In the genomic region with DNA sequence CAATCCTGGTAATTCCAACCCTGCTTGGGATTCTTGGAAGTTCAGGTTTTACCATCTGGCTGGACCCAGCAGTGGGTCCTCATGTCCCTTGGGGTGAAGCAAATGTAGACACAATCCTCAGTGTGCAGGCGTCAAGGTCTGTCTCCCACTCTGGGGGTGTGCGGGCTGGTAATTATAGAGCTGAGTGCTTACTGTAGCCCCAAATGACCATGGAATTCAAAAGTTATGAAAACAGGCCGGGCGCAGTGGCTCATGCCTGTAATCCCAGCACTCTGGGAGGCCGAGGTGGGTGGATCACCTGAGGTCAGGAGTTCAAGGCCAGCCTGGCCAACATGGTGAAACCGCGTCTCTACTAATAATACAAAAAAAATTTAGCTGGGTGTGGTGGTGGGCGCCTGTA, we compare ENCODE assay signal across 16 cellular contexts. TPM values are rescaled to one million over a fixed set of nuclear protein-coding genes. Genes with fewer than 3 reads are reported as not detected.
"Had no signal": no experiment of that assay in that cellular context is flagged by ENCODE, and none has a peak within 500 bp of the region (broad histone marks: within the 10 kb centered on the region; RNA-seq: fewer than 3 reads in every experiment).

No MANE protein-coding gene starts in this region.

RNA-seq across cellular contexts. Expression of a gene that starts 22.2 kb away (rescaled TPM):
- total RNA-seq: activated B cell treated with CpG ODN at 0.5 μM for 24 hours; activated CD8-positive, alpha-beta T cell treated with anti-CD3 and anti-CD28 coated beads for 36 hours; activated T-cell treated with anti-CD3 and anti-CD28 coated beads, Interleukin-2, amount 50 U/mL, for 4 hours; activated T-helper 17 cell treated with anti-CD3 and anti-CD28 coated beads, Interleukin-2, amount 50 U/mL, for 72 hours; astrocyte; colonic mucosa; dermis microvascular lymphatic vessel endothelial cell; endothelial cell of umbilical vein; esophagus squamous epithelium; fibroblast of lung; fibroblast of villous mesenchyme; gastroesophageal sphincter; glomerular endothelial cell; T-helper 1 cell treated with Interleukin-12 subunit alpha and Interleukin-12 subunit beta and Interleukin-4 antibody, amounts not matched to agents 30 ng/mL and 1 ng/mL, for 36 hours had no signal
- polyA plus RNA-seq: adipose tissue, endothelial cell of umbilical vein, esophagus, fibroblast of lung had no signal

RNA-seq across cellular contexts. Expression of a gene that starts 23.8 kb away (rescaled TPM):
- total RNA-seq: activated B cell treated with CpG ODN at 0.5 μM for 24 hours; activated CD8-positive, alpha-beta T cell treated with anti-CD3 and anti-CD28 coated beads for 36 hours; activated T-cell treated with anti-CD3 and anti-CD28 coated beads, Interleukin-2, amount 50 U/mL, for 4 hours; activated T-helper 17 cell treated with anti-CD3 and anti-CD28 coated beads, Interleukin-2, amount 50 U/mL, for 72 hours; astrocyte; colonic mucosa; dermis microvascular lymphatic vessel endothelial cell; endothelial cell of umbilical vein; esophagus squamous epithelium; fibroblast of lung; fibroblast of villous mesenchyme; gastroesophageal sphincter; glomerular endothelial cell; T-helper 1 cell treated with Interleukin-12 subunit alpha and Interleukin-12 subunit beta and Interleukin-4 antibody, amounts not matched to agents 30 ng/mL and 1 ng/mL, for 36 hours had no signal
- polyA plus RNA-seq: adipose tissue, endothelial cell of umbilical vein, esophagus, fibroblast of lung had no signal

RNA-seq across cellular contexts. Expression of a gene that starts 40.4 kb away (rescaled TPM):
- total RNA-seq: activated B cell treated with CpG ODN at 0.5 μM for 24 hours; activated CD8-positive, alpha-beta T cell treated with anti-CD3 and anti-CD28 coated beads for 36 hours; activated T-cell treated with anti-CD3 and anti-CD28 coated beads, Interleukin-2, amount 50 U/mL, for 4 hours; activated T-helper 17 cell treated with anti-CD3 and anti-CD28 coated beads, Interleukin-2, amount 50 U/mL, for 72 hours; astrocyte; colonic mucosa; dermis microvascular lymphatic vessel endothelial cell; endothelial cell of umbilical vein; fibroblast of lung; fibroblast of villous mesenchyme; gastroesophageal sphincter; glomerular endothelial cell; T-helper 1 cell treated with Interleukin-12 subunit alpha and Interleukin-12 subunit beta and Interleukin-4 antibody, amounts not matched to agents 30 ng/mL and 1 ng/mL, for 36 hours had no signal
- polyA plus RNA-seq: adipose tissue, endothelial cell of umbilical vein, fibroblast of lung had no signal

RNA-seq across cellular contexts. Expression of a gene that starts 53.7 kb away (rescaled TPM):
- total RNA-seq: activated B cell treated with CpG ODN at 0.5 μM for 24 hours; activated CD8-positive, alpha-beta T cell treated with anti-CD3 and anti-CD28 coated beads for 36 hours; activated T-helper 17 cell treated with anti-CD3 and anti-CD28 coated beads, Interleukin-2, amount 50 U/mL, for 72 hours; endothelial cell of umbilical vein; esophagus squamous epithelium; fibroblast of lung; fibroblast of villous mesenchyme; glomerular endothelial cell; T-helper 1 cell treated with Interleukin-12 subunit alpha and Interleukin-12 subunit beta and Interleukin-4 antibody, amounts not matched to agents 30 ng/mL and 1 ng/mL, for 36 hours had no signal
- polyA plus RNA-seq: endothelial cell of umbilical vein, fibroblast of lung had no signal
